ENCODE assay signal across 1 cellular context in genomic region chr9:127550751-127551150, GRCh38.
TF ChIP-seq lines count a peak whose summit lies in the region.

No MANE protein-coding gene starts in this region.

TF ChIP-seq in WTC11, 78 proteins besides CTCF, POLR2A, EP300 and RAD21 (continued from another document):
- TF ChIP-seq ATF6 (CRISPR knock-in tag; IDR thresholded peaks at IDR 0.05) (no peak), SMAD3 (CRISPR knock-in tag; IDR thresholded peaks at IDR 0.05; ENCODE audit: borderline replicate concordance) (no peak), NR1H2 (CRISPR knock-in tag; IDR thresholded peaks at IDR 0.05) (no peak), GRHL2 (CRISPR knock-in tag; IDR thresholded peaks at IDR 0.05; ENCODE audit: insufficient replicate concordance, severe bottlenecking) (no peak), AFF4 (CRISPR knock-in tag; IDR thresholded peaks at IDR 0.05; ENCODE audit: borderline replicate concordance) (no peak), ATF2 (CRISPR knock-in tag; IDR thresholded peaks at IDR 0.05; ENCODE audit: borderline replicate concordance, low read depth) (no peak), MLX (CRISPR knock-in tag; IDR thresholded peaks at IDR 0.05) (no peak), ZNF232 (CRISPR knock-in tag; IDR thresholded peaks at IDR 0.05) (no peak), GABPB1 (CRISPR knock-in tag; IDR thresholded peaks at IDR 0.05) (no peak), IRF2 (CRISPR knock-in tag; IDR thresholded peaks at IDR 0.05; ENCODE audit: borderline replicate concordance, low read depth) (no peak), ARID4B (CRISPR knock-in tag; IDR thresholded peaks at IDR 0.05; ENCODE audit: borderline replicate concordance) (no peak), NFE2L1 (CRISPR knock-in tag; IDR thresholded peaks at IDR 0.05) (no peak), PRRX2 (CRISPR knock-in tag; IDR thresholded peaks at IDR 0.05) (no peak)
